In genomic region chr17:78142113-78142861, GRCh38 we compare ENCODE assay signal across 9 cellular contexts. TPM values are rescaled to one million over a fixed set of nuclear protein-coding genes. Genes with fewer than 3 reads are reported as not detected.
DNase-seq lines count a peak whose midpoint lies in the region; ATAC-seq and TF ChIP-seq lines count a peak whose summit lies in the region.
"Had no signal": no experiment of that assay in that cellular context is flagged by ENCODE, and none has a peak within 500 bp of the region (broad histone marks: within the 10 kb centered on the region; RNA-seq: fewer than 3 reads in every experiment).

No MANE protein-coding gene starts in this region.

- H3K9me3 ChIP-seq in Panc1 (ENCODE audit: control insufficient read depth, insufficient read depth, low read depth, low read length), result no peaks in the 10 kb centered on the region
- no peaks in the 10 kb centered on the region for H3K9me3 ChIP-seq in H9 (ENCODE audit: control insufficient read depth, low read depth, low read length)

- TF ChIP-seq CTCF in Panc1 (IDR thresholded peaks at IDR 0.05) (no peak), H9 (conservative IDR thresholded peaks at IDR 0.05) (no peak)

- POLR2A ChIA-PET in Panc1 (lab: Charles Lee), result interaction anchor here (1.2 kb wide), 1 partner anchor 27 kb away, joined by 3 read pairs; no protein-coding TSS in a partner anchor

- H3K27me3 ChIP-seq in Panc1 (ENCODE audit: control insufficient read depth, insufficient read depth, low read length) (no peaks in the 10 kb centered on the region), H9 (ENCODE audit: insufficient read depth, low read length) (no peaks in the 10 kb centered on the region)

- H2BK12ac ChIP-seq in H9 (ENCODE audit: insufficient read length, low read depth, low read length), result no peak overlapping the region

- H4K20me1 ChIP-seq in H9 (ENCODE audit: control insufficient read depth, insufficient read depth, insufficient read length), result no peaks in the 10 kb centered on the region

- H3K27ac Mint-ChIP-seq in H9, result no peak overlapping the region; a peak in 1 of 7 replicates

- DNase-seq in DMS153 (lab: John Stamatoyannopoulos, UW), result peak; percentile 64
- no peak for DNase-seq in DMS153 treated with DMSO at 0.1 percent for 48 hours (lab: John Stamatoyannopoulos, UW; ENCODE audit: unreplicated experiment)
- DNase-seq in Panc1 (ENCODE audit: low read depth, low spot score), result no peak
- DNase-seq in NCI-H446 treated with DMSO at 0.1 percent for 48 hours (lab: John Stamatoyannopoulos, UW), result no peak
- DNase-seq in H9, result no peak

- no CpG with 5 or more reads among the region's 16 CpGs for WGBS in H9 (ENCODE audit: extremely low coverage, insufficient read length, low lambda C conversion rate)

- H3K27me3 Mint-ChIP-seq in H9 (ENCODE audit: low read depth), result peaks cover 2% of the 10 kb centered on the region; the same call in 1 of the 2 replicates

- H2BK120ac ChIP-seq in H9 (ENCODE audit: low read depth, low read length, poor library complexity, severe bottlenecking), result no peak overlapping the region

- H4K91ac ChIP-seq in H9 (ENCODE audit: insufficient read length, low read depth, low read length), result no peak overlapping the region

- no peak overlapping the region for H2AK5ac ChIP-seq in H9 (ENCODE audit: insufficient read length, low read length)

- H3K4me3 ChIP-seq in Panc1 (ENCODE audit: low read depth in 2 of 2, low read length in 2 of 2) (0 out of 4 replicates have a peak overlapping the region, but pooled peaks of 1 of the 2 experiments have one; percentile 20), skin epidermis (no peak overlapping the region)

- intact Hi-C loops in Panc1 (cut with micrococcal nuclease; ENCODE audit: unreplicated experiment), result no loop called here

- peak; percentile 2; the same call in 1 of the 2 replicates for ATAC-seq in Panc1
- peak; percentile 50 for ATAC-seq in esophagus mucosa
- no peak for ATAC-seq in HG03565 (IDR thresholded peaks at IDR 0.05; ENCODE audit: unreplicated experiment)

- no peak overlapping the region for H4K8ac ChIP-seq in H9 (replicated peaks; ENCODE audit: insufficient read length, low read depth, low read length)

- H3K79me2 ChIP-seq in H9 (ENCODE audit: insufficient read depth, low read length), result no peaks in the 10 kb centered on the region

- H3K4me3 Mint-ChIP-seq in H9, result no peak overlapping the region

- peaks cover 3 to 25% of the 10 kb centered on the region in 2 experiments for H3K4me1 Mint-ChIP-seq in H9

- peaks cover 39% of the 10 kb centered on the region for H3K4me1 ChIP-seq in Panc1 (ENCODE audit: control insufficient read depth, insufficient read depth, low read length)
- peaks cover 3% of the 10 kb centered on the region; the same call in 1 of the 2 replicates for H3K4me1 ChIP-seq in H9 (ENCODE audit: insufficient read depth, low read length)

- H3K36me3 Mint-ChIP-seq in H9 (ENCODE audit: insufficient read depth in 1 of 3, low read depth in 3 of 3), result no peaks in the 10 kb centered on the region

- no TSS peak for BruUV-seq in Panc1 (replicated peaks; lab: Mats Ljungman, UMichigan)

- H3K79me1 ChIP-seq in H9 (ENCODE audit: insufficient read depth, low read depth, low read length, poor library complexity, severe bottlenecking), result no peaks in the 10 kb centered on the region

- no peak overlapping the region for H4K5ac ChIP-seq in H9 (ENCODE audit: insufficient read length, low read depth, low read length)

- in situ Hi-C loops in Panc1 (cut with HindIII; ENCODE audit: low pct_unique_long_range_greater_than_20kb, low sequenced_read_pairs), result no loop called here

- H3T11ph ChIP-seq in H9 (ENCODE audit: low read length), result no peak overlapping the region

- no peak overlapping the region for H3K23ac ChIP-seq in H9 (ENCODE audit: insufficient read length, low read depth, low read length)

- H2BK15ac ChIP-seq in H9 (ENCODE audit: low read depth, low read length), result no peak overlapping the region

- no peak overlapping the region for H3K4me2 ChIP-seq in H9 (ENCODE audit: insufficient read depth, insufficient read length, low read length)

- H3K9ac ChIP-seq in H9 (ENCODE audit: extremely low read depth, insufficient read length, low read length), result no peak overlapping the region

- H2BK5ac ChIP-seq in H9 (ENCODE audit: insufficient read length, low read length), result no peak overlapping the region

- no peaks in the 10 kb centered on the region for H3K36me3 ChIP-seq in Panc1 (ENCODE audit: control insufficient read depth, insufficient read depth, low read length)

- H3K56ac ChIP-seq in H9 (ENCODE audit: insufficient read length, low read depth, low read length), result no peak overlapping the region

- CTCF ChIA-PET in Panc1 (lab: Charles Lee), result interaction anchor here (1.2 kb wide), 1 partner anchor 57 kb away, joined by 3 read pairs; no protein-coding TSS in a partner anchor

- no peaks in the 10 kb centered on the region; a peak in 1 of 5 replicates for H3K9me3 Mint-ChIP-seq in H9

- H3K18ac ChIP-seq in H9 (ENCODE audit: insufficient read length, low read depth, low read length), result no peak overlapping the region

- no peak overlapping the region for H2BK20ac ChIP-seq in H9 (ENCODE audit: low read depth, low read length, poor library complexity, severe bottlenecking)

- peak overlapping the region; percentile 49 for H3K27ac ChIP-seq in Panc1 (ENCODE audit: low read length)
- peak overlapping the region in 17 of 21 experiments; percentile 62 to 88 (median 78) for H3K27ac ChIP-seq in skin epidermis
- no peak overlapping the region for H3K27ac ChIP-seq in H9 (ENCODE audit: insufficient read length, low read depth, low read length)
- H3K27ac ChIP-seq: 22Rv1 had no signal

- no peak overlapping the region for H3K4ac ChIP-seq in H9 (ENCODE audit: low read depth, low read length)

- no peaks in the 10 kb centered on the region for H3K23me2 ChIP-seq in H9 (ENCODE audit: insufficient read length, low read depth, low read length, poor library complexity, severe bottlenecking)

- H2AFZ ChIP-seq in H9 (ENCODE audit: low read length), result no peak overlapping the region

- no peak overlapping the region for H3K14ac ChIP-seq in H9 (ENCODE audit: insufficient read depth, low read length)

RNA-seq across cellular contexts. Expression of gene C17orf99, which starts 3.9 kb away (rescaled TPM):
- total RNA-seq in Panc1 (2021; ENCODE audit: unreplicated experiment) (0.67 TPM), esophagus mucosa (0.44 TPM), H9 (2021) (not detected in 2 replicates)
- not detected for polyA plus RNA-seq in Panc1 (2012; ENCODE audit: insufficient read length)

RNA-seq across cellular contexts. Expression of gene TMC8, which starts 11.7 kb away (rescaled TPM):
- total RNA-seq in Panc1 (2021; ENCODE audit: unreplicated experiment), result 1.4 TPM
- polyA plus RNA-seq in Panc1 (2012; ENCODE audit: insufficient read length), result 1.5 TPM
- total RNA-seq in esophagus mucosa, result 2.0 TPM
- 1.0 and 1.9 TPM in 2 replicates for total RNA-seq in H9 (2021)

RNA-seq across cellular contexts. Expression of gene TMC6, which starts 13.7 kb away (rescaled TPM):
- total RNA-seq in Panc1 (2021; ENCODE audit: unreplicated experiment) (58.0 TPM), esophagus mucosa (50.2 TPM), H9 (2021) (85.7 and 86.8 TPM in 2 replicates)
- polyA plus RNA-seq in Panc1 (2012; ENCODE audit: insufficient read length), result 55.7 TPM

RNA-seq across cellular contexts. Expression of gene SYNGR2, which starts 26.1 kb away (rescaled TPM):
- total RNA-seq in Panc1 (2021; ENCODE audit: unreplicated experiment) (204 TPM), esophagus mucosa (73.0 TPM), H9 (2021) (41.0 and 43.9 TPM in 2 replicates)
- polyA plus RNA-seq in Panc1 (2012; ENCODE audit: insufficient read length), result 313 TPM

RNA-seq across cellular contexts. Expression of gene TK1, which starts 44.6 kb away (rescaled TPM):
- 153 TPM for total RNA-seq in Panc1 (2021; ENCODE audit: unreplicated experiment)
- polyA plus RNA-seq in Panc1 (2012; ENCODE audit: insufficient read length), result 97.2 TPM
- 33.3 TPM for total RNA-seq in esophagus mucosa
- 95.8 and 98.7 TPM in 2 replicates for total RNA-seq in H9 (2021)
